In the genomic region with DNA sequence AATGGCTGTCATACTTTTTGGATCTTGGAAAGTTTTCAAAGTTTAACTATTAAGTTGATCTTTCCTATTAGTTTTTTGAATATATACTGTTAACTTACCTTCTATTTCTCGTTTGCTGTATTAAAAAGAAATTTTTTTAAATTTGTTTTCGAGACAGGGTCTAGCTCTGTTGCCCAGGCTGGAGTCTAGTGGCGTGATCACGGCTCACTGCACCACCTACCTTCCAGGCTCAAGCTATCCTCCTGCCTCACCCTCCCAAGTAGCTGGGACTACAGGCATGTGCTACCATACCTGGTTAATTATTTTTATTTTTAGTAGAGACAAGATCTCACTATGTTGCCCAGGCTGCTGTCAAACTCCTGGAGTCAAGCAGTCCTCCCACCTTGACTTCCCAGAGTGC, we compare ENCODE assay signal across 22 cellular contexts. TPM values are rescaled to one million over a fixed set of nuclear protein-coding genes. Genes with fewer than 3 reads are reported as not detected.
DNase-seq lines count a peak whose midpoint lies in the region; ATAC-seq, FAIRE-seq and TF ChIP-seq lines count a peak whose summit lies in the region.
"Had no signal": no experiment of that assay in that cellular context is flagged by ENCODE, and none has a peak within 500 bp of the region (broad histone marks: within the 10 kb centered on the region; RNA-seq: fewer than 3 reads in every experiment).

No MANE protein-coding gene starts in this region.

- peaks cover 20 to 47% of the 10 kb centered on the region in 2 experiments for H3K79me1 ChIP-seq in IMR-90 (ENCODE audit: low read depth in 1 of 2, low read length in 2 of 2)

- ATAC-seq in IMR-90 (ENCODE audit: low read depth) (no peak), K562 (no peak), PC-3 (no peak)
- ATAC-seq: A549; CD8-positive, alpha-beta T cell; GM12878 had no signal

- no peak for TF ChIP-seq RAD21 in IMR-90 (IDR thresholded peaks at IDR 0.05; ENCODE audit: low read length)
- no peak for TF ChIP-seq RAD21 in K562 (CRISPR knock-in tag; conservative IDR thresholded peaks at IDR 0.05 in 1 of 2, IDR thresholded peaks at IDR 0.05 in 1 of 2)

- no CpG with 5 or more reads among the region's 4 CpGs for whole genome bisulfite sequencing in IMR-90 (ENCODE audit: extremely low coverage in 2 of 2, insufficient read length in 1 of 2), 2 experiments
- WGBS in K562 (ENCODE audit: insufficient coverage, low coverage, missing lambda C conversion rate), result 55% methylated on average over 3 of the region's 4 CpGs
- 67 to 94% (median 86%) methylated on average over 4 of the region's 4 CpGs for WGBS in adrenal gland, 4 donors

- FAIRE-seq in K562 (lab: Jason Lieb, UNC), result no peak
- FAIRE-seq: A549, D721Med, GM12878, GM12892, GM18507 had no signal

- H3K14ac ChIP-seq in IMR-90 (replicated peaks; ENCODE audit: low read depth, low read length), result no peak overlapping the region

- dilution Hi-C loops in IMR-90 (cut with HindIII; ENCODE audit: low sequenced_read_pairs, unreplicated experiment), result no loop called here

- H2AFZ ChIP-seq in IMR-90 (replicated peaks; ENCODE audit: low read length, poor library complexity), result no peak overlapping the region
- H2AFZ ChIP-seq in K562 (ENCODE audit: low read depth, low read length), result no peak overlapping the region
- no peak overlapping the region for H2AFZ ChIP-seq in PC-3 (ENCODE audit: low read length)

- H2AK9ac ChIP-seq in IMR-90 (replicated peaks; ENCODE audit: low read depth, low read length, poor library complexity), result no peak overlapping the region

- TF ChIP-seq POLR2A in IMR-90 (IDR thresholded peaks at IDR 0.05; ENCODE audit: low read depth, low read length), result no peak
- no peak for TF ChIP-seq POLR2A in K562 (conservative IDR thresholded peaks at IDR 0.05)
- TF ChIP-seq POLR2A in adrenal gland (IDR thresholded peaks at IDR 0.05), result no peak

- H3K9me2 ChIP-seq in DOHH2 (replicated peaks; ENCODE audit: control insufficient read depth, low read length) (no peaks in the 10 kb centered on the region), PC-3 (replicated peaks; ENCODE audit: low read length) (no peaks in the 10 kb centered on the region)

- H3K9me3 ChIP-seq in DOHH2 (ENCODE audit: control insufficient read depth, insufficient read depth, low read length) (no peaks in the 10 kb centered on the region), IMR-90 (ENCODE audit: control insufficient read depth, insufficient read depth, low read length) (no peaks in the 10 kb centered on the region), K562 (replicated peaks; ENCODE audit: control insufficient read depth, insufficient read depth, low read depth, low read length) (0 out of 2 replicates have a peak, but pooled peaks cover 1% of the 10 kb centered on the region), adrenal gland (replicated peaks in 1 of 3) (no peaks in the 10 kb centered on the region), PC-3 (ENCODE audit: low read length) (no peaks in the 10 kb centered on the region)
- H3K9me3 ChIP-seq: A549, Caco-2 had no signal

- in situ Hi-C loops in IMR-90 (cut with MboI; ENCODE audit: low sequenced_read_pairs), result no loop called here
- in situ Hi-C loops in K562 (cut with MboI), result no loop called here

- H2AK5ac ChIP-seq in IMR-90 (ENCODE audit: low read depth, low read length), result 0 out of 2 replicates have a peak overlapping the region, but pooled peaks have one; percentile 3

- POLR2A ChIA-PET in IMR-90 (lab: Charles Lee; ENCODE audit: unreplicated experiment), result no interaction called here
- POLR2A ChIA-PET in RWPE1 (lab: Yijun Ruan, JAX; ENCODE audit: low non-redundant PET), result no interaction called here
- POLR2A ChIA-PET in K562 (lab: Yijun Ruan, JAX), result interaction anchor here (1.2 kb wide), 1 partner anchor 30 kb away, joined by 4 read pairs; a partner anchor contains a TSS
- POLR2A ChIA-PET in PC-3 (lab: Charles Lee; ENCODE audit: unreplicated experiment), result interaction anchor here (1.2 kb wide), 1 partner anchor 9 kb away, joined by 36 read pairs; no protein-coding TSS in a partner anchor

- BruUV-seq in IMR-90 (replicated peaks; lab: Mats Ljungman, UMichigan), result no TSS peak
- no TSS peak for BruUV-seq in K562 (replicated peaks; lab: Mats Ljungman, UMichigan)
- no TSS peak for BruUV-seq in PC-3 (replicated peaks; lab: Mats Ljungman, UMichigan)

- DNase-seq in IMR-90 (no peak), RWPE1 (ENCODE audit: low spot score) (no peak), K562 (ENCODE audit: extremely low read depth in 1 of 4, low spot score in 3 of 4) (no peak), activated gamma-delta T cell treated with Interleukin-2 at 50 U/mL for 16 hours (no peak), adrenal gland (no peak), PC-3 (no peak)
- DNase-seq: AML-193; Caco-2; Calu3; CD4-positive, alpha-beta T cell; CD8-positive, alpha-beta T cell; DMS79 treated with DMSO at 0.1 percent for 48 hours; GDM1 had no signal

- peaks cover 71% of the 10 kb centered on the region for H3K4me1 ChIP-seq in DOHH2 (ENCODE audit: control insufficient read depth, low read length)
- no peaks in the 10 kb centered on the region for H3K4me1 ChIP-seq in IMR-90 (ENCODE audit: control insufficient read depth, insufficient read depth, low read length)
- H3K4me1 ChIP-seq in K562 (replicated peaks in 1 of 2; ENCODE audit: control insufficient read depth in 2 of 2, insufficient read depth in 2 of 2, low read length in 2 of 2), result peaks cover 4 to 6% of the 10 kb centered on the region in 2 experiments; a peak in 3 of 5 replicates
- H3K4me1 ChIP-seq in adrenal gland (replicated peaks in 1 of 2), result peaks cover 5 to 7% of the 10 kb centered on the region in 2 donors
- H3K4me1 ChIP-seq in PC-3 (ENCODE audit: insufficient read depth, low read length), result peaks cover 9% of the 10 kb centered on the region; the same call in 1 of the 2 replicates
- H3K4me1 ChIP-seq: Caco-2 had no signal

- H3K27ac ChIP-seq in DOHH2 (ENCODE audit: low read depth, low read length) (peak overlapping the region; percentile 96), IMR-90 (ENCODE audit: insufficient read depth, low read length) (no peak overlapping the region), RWPE1 (0 out of 2 replicates have a peak overlapping the region, but pooled peaks have one; percentile 11), K562 (ENCODE audit: extremely low read depth, low read depth, low read length) (no peak overlapping the region), adrenal gland (no peak overlapping the region), PC-3 (ENCODE audit: low read length) (no peak overlapping the region)
- H3K27ac ChIP-seq: 22Rv1; A549; BLaER1 treated with 17β-estradiol and CSF1 and Interleukin-3, amounts not matched to agents 10 nM and 100 nM; C4-2B had no signal

- H4K20me1 ChIP-seq in DOHH2 (ENCODE audit: control insufficient read depth, insufficient read depth, low read depth, low read length) (0 out of 2 replicates have a peak, but pooled peaks cover 5% of the 10 kb centered on the region), IMR-90 (ENCODE audit: insufficient read depth, low read length) (no peaks in the 10 kb centered on the region), K562 (replicated peaks; ENCODE audit: control insufficient read depth, insufficient read depth, low read length) (no peaks in the 10 kb centered on the region), PC-3 (ENCODE audit: low read length) (no peaks in the 10 kb centered on the region)

- no peak overlapping the region for H4K91ac ChIP-seq in IMR-90 (ENCODE audit: insufficient read depth, low read depth, low read length)

- H2BK20ac ChIP-seq in IMR-90 (ENCODE audit: low read depth, low read length), result no peak overlapping the region

- intact Hi-C loops in IMR-90 (cut with micrococcal nuclease) (no loop called here), K562 (cut with micrococcal nuclease) (loop anchor here (10.0 kb wide), 2 partner anchors 166 to 296 kb away; a partner anchor contains a TSS), adrenal gland (cut with DNase I) (no loop called here), PC-3 (cut with micrococcal nuclease) (loop anchor here (10.0 kb wide), 1 partner anchor 296 kb away; a partner anchor contains a TSS)

- 0 out of 2 replicates have a peak overlapping the region, but pooled peaks have one; percentile 6 for H3K4ac ChIP-seq in IMR-90 (ENCODE audit: low read depth, low read length)

- H3K4me2 ChIP-seq in DOHH2 (ENCODE audit: low read length), result 0 out of 2 replicates have a peak overlapping the region, but pooled peaks have one; percentile 10
- no peak overlapping the region for H3K4me2 ChIP-seq in IMR-90 (ENCODE audit: low read depth, low read length)
- H3K4me2 ChIP-seq in K562 (ENCODE audit: insufficient read depth, low read length), result no peak overlapping the region
- no peak overlapping the region for H3K4me2 ChIP-seq in PC-3 (ENCODE audit: low read length)
- H3K4me2 ChIP-seq: A549; BLaER1 treated with 17β-estradiol and CSF1 and Interleukin-3, amounts not matched to agents 10 nM and 100 nM had no signal

- H3K36me3 ChIP-seq in DOHH2 (ENCODE audit: control insufficient read depth, low read length), result peaks cover 50% of the 10 kb centered on the region
- H3K36me3 ChIP-seq in IMR-90 (ENCODE audit: control insufficient read depth, insufficient read depth, low read length), result no peaks in the 10 kb centered on the region
- H3K36me3 ChIP-seq in K562 (ENCODE audit: control insufficient read depth, insufficient read depth, low read length), result peaks cover 12% of the 10 kb centered on the region; the same call in 1 of the 3 replicates
- H3K36me3 ChIP-seq in adrenal gland (replicated peaks in 1 of 2), result no peaks in the 10 kb centered on the region
- H3K36me3 ChIP-seq in PC-3 (ENCODE audit: low read depth, low read length), result peaks cover 4% of the 10 kb centered on the region; the same call in 1 of the 2 replicates

- no peak overlapping the region for H2BK120ac ChIP-seq in IMR-90 (ENCODE audit: low read depth, low read length)

- H2BK5ac ChIP-seq in IMR-90 (ENCODE audit: low read depth, low read length, poor library complexity, severe bottlenecking), result no peak overlapping the region

- no peak overlapping the region for H3K23ac ChIP-seq in IMR-90 (ENCODE audit: low read depth, low read length)

- no peak overlapping the region for H3K18ac ChIP-seq in IMR-90 (ENCODE audit: low read depth, low read length)

- H3K9me1 ChIP-seq in IMR-90 (ENCODE audit: insufficient read depth, low read length), result no peaks in the 10 kb centered on the region
- H3K9me1 ChIP-seq in K562 (ENCODE audit: control insufficient read depth, insufficient read depth, low read length), result no peaks in the 10 kb centered on the region

- TF ChIP-seq CTCF in DOHH2 (IDR thresholded peaks at IDR 0.05; ENCODE audit: low read depth, low read length, poor library complexity, severe bottlenecking) (no peak), IMR-90 (conservative IDR thresholded peaks at IDR 0.05; ENCODE audit: low read depth, low read length) (no peak), RWPE1 (conservative IDR thresholded peaks at IDR 0.05; ENCODE audit: low read depth) (no peak), K562 (IDR thresholded peaks at IDR 0.05 in 2 of 3, conservative IDR thresholded peaks at IDR 0.05 in 1 of 3; ENCODE audit: insufficient read depth in 2 of 3, low read depth in 1 of 3, low read length in 3 of 3) (no peak), adrenal gland (IDR thresholded peaks at IDR 0.05) (no peak), PC-3 (conservative IDR thresholded peaks at IDR 0.05; ENCODE audit: low read depth, low read length) (no peak)

- H4K8ac ChIP-seq in IMR-90 (ENCODE audit: low read depth in 2 of 2, low read length in 2 of 2), result no peak overlapping the region

- CTCF ChIA-PET in IMR-90 (lab: Yijun Ruan, JAX) (interaction anchor here (0.7 kb wide), 1 partner anchor 97 kb away, joined by 4 read pairs; no protein-coding TSS in a partner anchor), RWPE1 (lab: Yijun Ruan, JAX) (interaction anchor here (0.6 to 0.7 kb wide), 3 partner anchors 19 to 105 kb away, joined by 3 to 6 read pairs (median 4); no protein-coding TSS in a partner anchor), K562 (lab: Yijun Ruan, JAX; ENCODE audit: low intra/inter-chr PET ratio) (no interaction called here), PC-3 (lab: Charles Lee) (interaction anchor here (0.6 to 0.7 kb wide), 2 partner anchors 31 to 424 kb away, joined by 3 read pairs; no protein-coding TSS in a partner anchor)

- H2BK15ac ChIP-seq in IMR-90 (ENCODE audit: low read depth, low read length), result no peak overlapping the region

- no peak for TF ChIP-seq EP300 in K562 (IDR thresholded peaks at IDR 0.05; ENCODE audit: low read length)

- H3K79me2 ChIP-seq in DOHH2 (ENCODE audit: control insufficient read depth, low read length) (peaks cover 91% of the 10 kb centered on the region), K562 (ENCODE audit: control insufficient read depth, insufficient read depth, low read length) (peaks cover 81% of the 10 kb centered on the region), PC-3 (ENCODE audit: low read length) (peaks cover 80% of the 10 kb centered on the region)

- H4K5ac ChIP-seq in IMR-90 (ENCODE audit: low read depth, low read length), result no peak overlapping the region

- no peak overlapping the region for H3K9ac ChIP-seq in IMR-90 (ENCODE audit: low read depth, low read length)
- H3K9ac ChIP-seq in K562 (ENCODE audit: insufficient read depth in 1 of 2, low read depth in 2 of 2, low read length in 2 of 2), result no peak overlapping the region
- no peak overlapping the region for H3K9ac ChIP-seq in PC-3 (ENCODE audit: low read length)
- H3K9ac ChIP-seq: BLaER1 treated with 17β-estradiol and CSF1 and Interleukin-3, amounts not matched to agents 10 nM and 100 nM had no signal

- H3F3A ChIP-seq in DOHH2 (ENCODE audit: control insufficient read depth, insufficient read depth) (peaks cover 20% of the 10 kb centered on the region), PC-3 (ENCODE audit: low read length, unreplicated experiment) (no peaks in the 10 kb centered on the region)

- no peaks in the 10 kb centered on the region for H3K27me3 ChIP-seq in DOHH2 (ENCODE audit: control insufficient read depth, low read length)
- no peaks in the 10 kb centered on the region for H3K27me3 ChIP-seq in IMR-90 (ENCODE audit: control insufficient read depth, insufficient read depth, low read length)
- H3K27me3 ChIP-seq in K562 (ENCODE audit: control insufficient read depth in 2 of 2, insufficient read depth in 2 of 2, low read length in 2 of 2), result no peaks in the 10 kb centered on the region
- peaks cover 3% of the 10 kb centered on the region for H3K27me3 ChIP-seq in adrenal gland
- H3K27me3 ChIP-seq in PC-3 (ENCODE audit: low read length), result no peaks in the 10 kb centered on the region
- H3K27me3 ChIP-seq: BLaER1 treated with 17β-estradiol and CSF1 and Interleukin-3, amounts not matched to agents 10 nM and 100 nM had no signal

- H3K4me3 ChIP-seq in DOHH2 (ENCODE audit: low read length) (no peak overlapping the region), IMR-90 (ENCODE audit: insufficient read depth, low read depth, low read length) (no peak overlapping the region), K562 (no peak overlapping the region), adrenal gland (no peak overlapping the region), PC-3 (ENCODE audit: low read length) (no peak overlapping the region)
- H3K4me3 ChIP-seq: A549; BLaER1 treated with 17β-estradiol and CSF1 and Interleukin-3, amounts not matched to agents 10 nM and 100 nM; GM12878 had no signal

- H3K56ac ChIP-seq in IMR-90 (ENCODE audit: extremely low read depth, insufficient read depth, low read length), result no peak overlapping the region

RNA-seq across cellular contexts. Expression of a gene that starts 4.6 kb away (rescaled TPM):
- total RNA-seq in IMR-90 (2012; rRNA removed), result 25.1 and 32.5 TPM in 2 replicates
- 2.2 and 3.1 TPM in 2 replicates for polyA plus RNA-seq in IMR-90 (2012; rRNA removed)
- polyA plus RNA-seq in IMR-90 (2012; cell fraction: cytosol; rRNA removed), result 0.26 and 0.31 TPM in 2 replicates
- polyA plus RNA-seq in IMR-90 (2012; cell fraction: nucleus; rRNA removed; ENCODE audit: low replicate concordance), result 0.39 and 3.3 TPM in 2 replicates
- total RNA-seq in K562 (2011; cell fraction: chromatin; rRNA removed; ENCODE audit: low replicate concordance), result 23.6 and 133 TPM in 2 replicates
- total RNA-seq in K562 (2011; cell fraction: nucleolus; rRNA removed), result 10.0 and 22.1 TPM in 2 replicates
- total RNA-seq in K562 (2011; cell fraction: nucleoplasm; rRNA removed), result 29.4 and 37.6 TPM in 2 replicates
- total RNA-seq in K562 (2014; rRNA removed), result 29.2 and 30.7 TPM in 2 replicates
- total RNA-seq in K562 (2014; rRNA removed; fragmentation: Illumina TruSeq; extraction: Trizol), result 62.1 and 74.1 TPM in 2 replicates
- 58.8 and 65.4 TPM in 2 replicates for total RNA-seq in K562 (2015; rRNA removed; fragmentation: Illumina TruSeq; extraction: Trizol)
- 32.1 and 34.8 TPM in 2 replicates for total RNA-seq in K562 (2021)
- 29.8 and 34.6 TPM in 2 replicates for polyA plus RNA-seq in K562 (2011; rRNA removed)
- polyA plus RNA-seq in K562 (2011; cell fraction: cytosol; rRNA removed), result 3.7 and 12.4 TPM in 2 replicates
- polyA plus RNA-seq in K562 (2011; cell fraction: nucleus; rRNA removed), result 12.0 and 18.2 TPM in 2 replicates
- polyA plus RNA-seq in K562 (2012), result 16.4 and 19.6 TPM in 2 replicates
- polyA plus RNA-seq in K562 (2014; fragmentation: Illumina TruSeq; extraction: Trizol), result 35.5 and 43.7 TPM in 2 replicates
- 10 to 100 TPM; 14.5 to 17.9 TPM for polyA plus RNA-seq in K562 (2014; fragmentation: Nextera tagmentation; extraction: Ambion mirVana)
- polyA plus RNA-seq in K562 (2014; rRNA removed), result 16.5 and 52.8 TPM in 2 replicates
- polyA minus RNA-seq in K562 (2011; rRNA and poly(A)+ RNA removed), result 103 and 127 TPM in 2 replicates
- polyA minus RNA-seq in K562 (2011; cell fraction: cytosol; rRNA and poly(A)+ RNA removed), result 27.7 and 28.9 TPM in 2 replicates
- 21.1 and 45.1 TPM in 2 replicates for polyA minus RNA-seq in K562 (2011; cell fraction: nucleus; rRNA and poly(A)+ RNA removed)
- 1 to 10 TPM in 7 of 8 donors, under 1 TPM in 1; 0.69 to 2.1 (median 1.6) TPM for total RNA-seq in adrenal gland
- under 1 TPM; 0.13 to 0.77 (median 0.16) TPM for polyA plus RNA-seq in adrenal gland
- 33.5 and 33.8 TPM in 2 replicates for total RNA-seq in PC-3 (2014; rRNA removed)

RNA-seq across cellular contexts. Expression of a gene that starts 29.6 kb away (rescaled TPM):
- total RNA-seq in IMR-90 (2012; rRNA removed), result 11.9 and 13.4 TPM in 2 replicates
- 7.2 and 7.4 TPM in 2 replicates for polyA plus RNA-seq in IMR-90 (2012; rRNA removed)
- 8.1 and 8.6 TPM in 2 replicates for polyA plus RNA-seq in IMR-90 (2012; cell fraction: cytosol; rRNA removed)
- 3.1 and 4.9 TPM in 2 replicates for polyA plus RNA-seq in IMR-90 (2012; cell fraction: nucleus; rRNA removed; ENCODE audit: low replicate concordance)
- 5.8 and 12.4 TPM in 2 replicates for total RNA-seq in K562 (2011; cell fraction: chromatin; rRNA removed; ENCODE audit: low replicate concordance)
- total RNA-seq in K562 (2011; cell fraction: nucleolus; rRNA removed), result 17.1 and 22.7 TPM in 2 replicates
- 12.1 and 12.4 TPM in 2 replicates for total RNA-seq in K562 (2011; cell fraction: nucleoplasm; rRNA removed)
- 23.4 and 36.8 TPM in 2 replicates for total RNA-seq in K562 (2014; rRNA removed)
- total RNA-seq in K562 (2014; rRNA removed; fragmentation: Illumina TruSeq; extraction: Trizol), result 10.0 and 14.3 TPM in 2 replicates
- total RNA-seq in K562 (2015; rRNA removed; fragmentation: Illumina TruSeq; extraction: Trizol), result 17.5 and 18.6 TPM in 2 replicates
- total RNA-seq in K562 (2021), result 24.0 and 30.2 TPM in 2 replicates
- polyA plus RNA-seq in K562 (2011; rRNA removed), result 11.2 and 13.0 TPM in 2 replicates
- polyA plus RNA-seq in K562 (2011; cell fraction: cytosol; rRNA removed), result 11.7 and 20.8 TPM in 2 replicates
- 10.8 and 14.7 TPM in 2 replicates for polyA plus RNA-seq in K562 (2011; cell fraction: nucleus; rRNA removed)
- 9.7 and 17.2 TPM in 2 replicates for polyA plus RNA-seq in K562 (2012)
- 13.6 and 13.7 TPM in 2 replicates for polyA plus RNA-seq in K562 (2014; fragmentation: Illumina TruSeq; extraction: Trizol)
- polyA plus RNA-seq in K562 (2014; fragmentation: Nextera tagmentation; extraction: Ambion mirVana), result 1 to 10 TPM; 3.7 to 5.0 TPM
- 19.6 and 20.5 TPM in 2 replicates for polyA plus RNA-seq in K562 (2014; rRNA removed)
- polyA minus RNA-seq in K562 (2011; rRNA and poly(A)+ RNA removed), result 14.4 and 16.9 TPM in 2 replicates
- polyA minus RNA-seq in K562 (2011; cell fraction: cytosol; rRNA and poly(A)+ RNA removed), result 11.1 and 12.7 TPM in 2 replicates
- polyA minus RNA-seq in K562 (2011; cell fraction: nucleus; rRNA and poly(A)+ RNA removed), result 9.4 and 12.4 TPM in 2 replicates
- 10 to 100 TPM; 10.0 to 20.7 (median 12.4) TPM for total RNA-seq in adrenal gland
- polyA plus RNA-seq in adrenal gland, result 10 to 100 TPM in 2 of 3 donors, 1 to 10 TPM in 1; 5.7 to 18.5 (median 11.0) TPM
- 22.2 and 24.4 TPM in 2 replicates for total RNA-seq in PC-3 (2014; rRNA removed)

RNA-seq across cellular contexts. Expression of a gene that starts 33.8 kb away (rescaled TPM):
- total RNA-seq in IMR-90 (2012; rRNA removed) (13.3 and 15.1 TPM in 2 replicates), K562 (2014; rRNA removed) (22.2 and 26.8 TPM in 2 replicates), K562 (2014; rRNA removed; fragmentation: Illumina TruSeq; extraction: Trizol) (53.3 and 75.6 TPM in 2 replicates), K562 (2015; rRNA removed; fragmentation: Illumina TruSeq; extraction: Trizol) (21.6 and 30.7 TPM in 2 replicates), K562 (2021) (33.8 and 38.0 TPM in 2 replicates), adrenal gland (10 to 100 TPM; 28.4 to 42.8 (median 38.2) TPM), PC-3 (2014; rRNA removed) (16.1 and 19.9 TPM in 2 replicates)
- polyA plus RNA-seq in IMR-90 (2012; rRNA removed) (10.8 and 14.8 TPM in 2 replicates), K562 (2011; rRNA removed) (34.7 and 37.0 TPM in 2 replicates), K562 (2014; fragmentation: Illumina TruSeq; extraction: Trizol) (28.5 and 34.1 TPM in 2 replicates), K562 (2014; fragmentation: Nextera tagmentation; extraction: Ambion mirVana) (10 to 100 TPM; 54.4 to 94.8 TPM), K562 (2014; rRNA removed) (35.3 and 37.1 TPM in 2 replicates), adrenal gland (10 to 100 TPM; 33.1 to 41.7 (median 37.7) TPM)
- 2.9 and 5.8 TPM in 2 replicates for polyA plus RNA-seq in IMR-90 (2012; cell fraction: cytosol; rRNA removed)
- polyA plus RNA-seq in IMR-90 (2012; cell fraction: nucleus; rRNA removed; ENCODE audit: low replicate concordance), result 5.2 and 5.3 TPM in 2 replicates
- total RNA-seq in K562 (2011; cell fraction: chromatin; rRNA removed; ENCODE audit: low replicate concordance), result 58.0 and 64.4 TPM in 2 replicates
- 36.7 and 40.0 TPM in 2 replicates for total RNA-seq in K562 (2011; cell fraction: nucleolus; rRNA removed)
- 34.5 and 52.4 TPM in 2 replicates for total RNA-seq in K562 (2011; cell fraction: nucleoplasm; rRNA removed)
- 14.8 and 23.9 TPM in 2 replicates for polyA plus RNA-seq in K562 (2011; cell fraction: cytosol; rRNA removed)
- 8.3 and 17.2 TPM in 2 replicates for polyA plus RNA-seq in K562 (2011; cell fraction: nucleus; rRNA removed)
- polyA plus RNA-seq in K562 (2012), result 38.8 and 49.7 TPM in 2 replicates
- 31.1 and 44.8 TPM in 2 replicates for polyA minus RNA-seq in K562 (2011; rRNA and poly(A)+ RNA removed)
- polyA minus RNA-seq in K562 (2011; cell fraction: cytosol; rRNA and poly(A)+ RNA removed), result 5.4 and 8.2 TPM in 2 replicates
- 7.5 and 29.2 TPM in 2 replicates for polyA minus RNA-seq in K562 (2011; cell fraction: nucleus; rRNA and poly(A)+ RNA removed)

Comparison
In these comparisons a context has a peak if more than half of its experiments do, and no peak if none do; other contexts are left out.
1. H3K27ac ChIP-seq: peak in DOHH2 (single experiment) and RWPE1 (single experiment); none in IMR-90 (single experiment), K562 (single experiment), adrenal gland (0 of 5) and PC-3 (single experiment).
2. POLR2A ChIA-PET loops: an anchor here in K562 (1.2 kb wide) and PC-3 (1.2 kb wide); none called in IMR-90 and RWPE1.
3. intact Hi-C loops: an anchor here in K562 (10.0 kb wide) and PC-3 (10.0 kb wide); none called in IMR-90 and adrenal gland.